In the genomic region with DNA sequence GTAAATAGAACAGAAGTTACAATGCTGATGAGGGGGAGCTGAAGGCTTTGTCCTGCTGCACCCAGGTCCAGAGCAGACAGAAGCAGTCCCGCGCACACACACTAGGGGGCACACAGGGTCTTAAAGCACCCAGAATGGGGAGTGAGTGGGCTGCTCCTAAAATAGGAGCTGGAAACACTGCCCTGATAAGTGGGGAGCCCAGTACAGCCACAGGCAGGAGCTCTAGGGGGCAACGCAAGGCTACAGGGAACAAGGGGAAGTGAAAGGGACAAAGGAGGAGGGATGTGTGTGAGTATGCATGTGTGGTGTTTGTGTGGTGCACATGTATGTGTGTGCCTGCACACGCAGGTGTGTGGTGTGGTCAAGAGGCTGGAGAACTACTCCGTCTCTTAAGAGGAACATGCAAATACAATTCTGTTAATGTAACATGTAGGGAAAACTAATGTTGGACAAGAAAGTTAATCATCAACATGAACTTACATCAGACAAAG, we compare ENCODE assay signal across 1 cellular context.
TF ChIP-seq lines count a peak whose summit lies in the region.

No MANE protein-coding gene starts in this region.

TF ChIP-seq in K562, 482 proteins besides CTCF, POLR2A, EP300 and RAD21 (continued from another document):
- TF ChIP-seq, protein P1, sequence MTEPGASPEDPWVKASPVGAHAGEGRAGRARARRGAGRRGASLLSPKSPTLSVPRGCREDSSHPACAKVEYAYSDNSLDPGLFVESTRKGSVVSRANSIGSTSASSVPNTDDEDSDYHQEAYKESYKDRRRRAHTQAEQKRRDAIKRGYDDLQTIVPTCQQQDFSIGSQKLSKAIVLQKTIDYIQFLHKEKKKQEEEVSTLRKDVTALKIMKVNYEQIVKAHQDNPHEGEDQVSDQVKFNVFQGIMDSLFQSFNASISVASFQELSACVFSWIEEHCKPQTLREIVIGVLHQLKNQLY (CRISPR knock-in tag; conservative IDR thresholded peaks at IDR 0.05), result no peak
- TF ChIP-seq MEF2A (IDR thresholded peaks at IDR 0.05; ENCODE audit: control insufficient read depth, low read depth, low read length) (peak; percentile 43; the same call in 1 of the 2 replicates), NRF1 (conservative IDR thresholded peaks at IDR 0.05 in 1 of 2, IDR thresholded peaks at IDR 0.05 in 1 of 2) (peak in 1 of 2 experiments; percentile 44; a peak in 1 of 4 replicates), ARID2 (IDR thresholded peaks at IDR 0.05) (peak; percentile 50; the same call in 1 of the 2 replicates), EHMT2 (IDR thresholded peaks at IDR 0.05) (no peak), AFF4 (CRISPR knock-in tag; IDR thresholded peaks at IDR 0.05) (no peak), MAZ (CRISPR knock-in tag; conservative IDR thresholded peaks at IDR 0.05 in 1 of 2, IDR thresholded peaks at IDR 0.05 in 1 of 2) (peak in 1 of 2 experiments; percentile 63; a peak in 2 of 4 replicates), CTCFL (IDR thresholded peaks at IDR 0.05; ENCODE audit: borderline replicate concordance, insufficient read depth, low read depth, low read length, poor library complexity, severe bottlenecking) (peak; percentile 57), DEAF1 (CRISPR knock-in tag; IDR thresholded peaks at IDR 0.05) (peak; percentile 56), KAT2B (IDR thresholded peaks at IDR 0.05; ENCODE audit: low read depth, low read length) (no peak), CREM (IDR thresholded peaks at IDR 0.05; ENCODE audit: low read depth) (peak; percentile 19; the same call in 1 of the 2 replicates), ZNF436 (CRISPR knock-in tag; IDR thresholded peaks at IDR 0.05) (no peak), HDGF (IDR thresholded peaks at IDR 0.05) (0 out of 2 replicates have a peak, but pooled peaks have one; percentile 66)
- TF ChIP-seq, protein P2, sequence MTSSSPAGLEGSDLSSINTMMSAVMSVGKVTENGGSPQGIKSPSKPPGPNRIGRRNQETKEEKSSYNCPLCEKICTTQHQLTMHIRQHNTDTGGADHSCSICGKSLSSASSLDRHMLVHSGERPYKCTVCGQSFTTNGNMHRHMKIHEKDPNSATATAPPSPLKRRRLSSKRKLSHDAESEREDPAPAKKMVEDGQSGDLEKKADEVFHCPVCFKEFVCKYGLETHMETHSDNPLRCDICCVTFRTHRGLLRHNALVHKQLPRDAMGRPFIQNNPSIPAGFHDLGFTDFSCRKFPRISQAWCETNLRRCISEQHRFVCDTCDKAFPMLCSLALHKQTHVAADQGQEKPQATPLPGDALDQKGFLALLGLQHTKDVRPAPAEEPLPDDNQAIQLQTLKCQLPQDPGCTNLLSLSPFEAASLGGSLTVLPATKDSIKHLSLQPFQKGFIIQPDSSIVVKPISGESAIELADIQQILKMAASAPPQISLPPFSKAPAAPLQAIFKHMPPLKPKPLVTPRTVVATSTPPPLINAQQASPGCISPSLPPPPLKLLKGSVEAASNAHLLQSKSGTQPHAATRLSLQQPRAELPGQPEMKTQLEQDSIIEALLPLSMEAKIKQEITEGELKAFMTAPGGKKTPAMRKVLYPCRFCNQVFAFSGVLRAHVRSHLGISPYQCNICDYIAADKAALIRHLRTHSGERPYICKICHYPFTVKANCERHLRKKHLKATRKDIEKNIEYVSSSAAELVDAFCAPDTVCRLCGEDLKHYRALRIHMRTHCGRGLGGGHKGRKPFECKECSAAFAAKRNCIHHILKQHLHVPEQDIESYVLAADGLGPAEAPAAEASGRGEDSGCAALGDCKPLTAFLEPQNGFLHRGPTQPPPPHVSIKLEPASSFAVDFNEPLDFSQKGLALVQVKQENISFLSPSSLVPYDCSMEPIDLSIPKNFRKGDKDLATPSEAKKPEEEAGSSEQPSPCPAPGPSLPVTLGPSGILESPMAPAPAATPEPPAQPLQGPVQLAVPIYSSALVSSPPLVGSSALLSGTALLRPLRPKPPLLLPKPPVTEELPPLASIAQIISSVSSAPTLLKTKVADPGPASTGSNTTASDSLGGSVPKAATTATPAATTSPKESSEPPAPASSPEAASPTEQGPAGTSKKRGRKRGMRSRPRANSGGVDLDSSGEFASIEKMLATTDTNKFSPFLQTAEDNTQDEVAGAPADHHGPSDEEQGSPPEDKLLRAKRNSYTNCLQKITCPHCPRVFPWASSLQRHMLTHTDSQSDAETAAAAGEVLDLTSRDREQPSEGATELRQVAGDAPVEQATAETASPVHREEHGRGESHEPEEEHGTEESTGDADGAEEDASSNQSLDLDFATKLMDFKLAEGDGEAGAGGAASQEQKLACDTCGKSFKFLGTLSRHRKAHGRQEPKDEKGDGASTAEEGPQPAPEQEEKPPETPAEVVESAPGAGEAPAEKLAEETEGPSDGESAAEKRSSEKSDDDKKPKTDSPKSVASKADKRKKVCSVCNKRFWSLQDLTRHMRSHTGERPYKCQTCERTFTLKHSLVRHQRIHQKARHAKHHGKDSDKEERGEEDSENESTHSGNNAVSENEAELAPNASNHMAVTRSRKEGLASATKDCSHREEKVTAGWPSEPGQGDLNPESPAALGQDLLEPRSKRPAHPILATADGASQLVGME (CRISPR knock-in tag; IDR thresholded peaks at IDR 0.05), result no peak
